24 cellular contexts compared by ENCODE assay signal in the genomic region with DNA sequence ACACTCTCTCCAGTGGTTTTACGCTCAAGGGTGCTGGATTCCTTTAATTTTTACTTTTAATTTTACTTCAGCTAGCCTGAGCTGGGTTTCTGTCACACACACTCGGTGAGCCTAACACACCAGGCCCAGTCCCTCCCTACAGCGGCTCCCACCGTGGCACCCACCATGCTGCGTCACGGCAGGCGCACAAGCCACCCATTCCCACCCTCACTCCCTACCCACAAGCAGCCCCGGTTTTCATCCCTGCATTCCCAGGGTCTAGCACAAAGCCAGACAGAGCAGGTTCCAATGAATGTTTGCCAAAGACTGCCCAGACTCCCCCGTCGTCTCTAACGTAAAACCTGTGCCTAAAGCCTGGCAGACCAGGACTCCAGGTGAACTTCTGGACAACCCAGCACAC. TPM values are rescaled to one million over a fixed set of nuclear protein-coding genes. Genes with fewer than 3 reads are reported as not detected.
A peak's percentile ranks its signal among the peaks of the same experiment; 100 is the strongest.
DNase-seq lines count a peak whose midpoint lies in the region; ATAC-seq, FAIRE-seq and TF ChIP-seq lines count a peak whose summit lies in the region.
"Had no signal": no experiment of that assay in that cellular context is flagged by ENCODE, and none has a peak within 500 bp of the region (broad histone marks: within the 10 kb centered on the region; RNA-seq: fewer than 3 reads in every experiment).

No MANE protein-coding gene starts in this region.

- no peak overlapping the region for H3K4me3 Mint-ChIP-seq in progenitor cell of endocrine pancreas (ENCODE audit: low read depth)
- H3K4me3 Mint-ChIP-seq: activated CD4-positive, alpha-beta memory T cell treated with anti-CD3 and anti-CD28 coated beads for 36 hours; CD4-positive, CD25-positive, alpha-beta regulatory T cell; HFFc6; stimulated activated memory B cell treated with anti-CD40 and anti-IgM and Interleukin-4, amounts not matched to agents 10 μg/mL and 1 μg/mL and 100 μg/mL, for 72 hours had no signal

- H3K4me3 ChIP-seq in BE2C (ENCODE audit: low read depth, low read length) = no peak overlapping the region
- H3K4me3 ChIP-seq in Peyer's patch = no peak overlapping the region
- H3K4me3 ChIP-seq in mesendoderm (ENCODE audit: low read length) = no peak overlapping the region
- H3K4me3 ChIP-seq: ascending aorta, esophagus squamous epithelium had no signal

- no peak overlapping the region for H3K4me2 ChIP-seq in mesendoderm (ENCODE audit: low read length)
- H3K4me2 ChIP-seq: KMS-11, SK-N-SH had no signal

- no peak for FAIRE-seq in D721Med (lab: Jason Lieb, UNC)
- FAIRE-seq: G401.6, RCC 7860 had no signal

- H3K79me1 ChIP-seq in mesendoderm (ENCODE audit: low read length) = no peaks in the 10 kb centered on the region

- DNase-seq in BE2C (peak; percentile 1), Peyer's patch (peak in 2 of 3 donors; percentile 15 to 27), left lobe of liver (ENCODE audit: low spot score) (peak; percentile 38), progenitor cell of endocrine pancreas (ENCODE audit: low spot score, unreplicated experiment) (no peak), D721Med (ENCODE audit: insufficient read length, low spot score) (no peak), mesendoderm (no peak), erythroblast (lab: John Stamatoyannopoulos, UW) (no peak), HUDEP-2 (lab: John Stamatoyannopoulos, UW; ENCODE audit: unreplicated experiment in 76 of 76) (no peak)
- DNase-seq: activated CD4-positive, alpha-beta memory T cell treated with anti-CD3 and anti-CD28 coated beads for 36 hours; activated naive CD4-positive, alpha-beta T cell; CD4-positive, CD25-positive, alpha-beta regulatory T cell; cerebellar nuclear complex; effector CD4-positive, alpha-beta T cell; esophagus squamous epithelium; HFFc6; NCI-H2029 treated with DMSO at 0.1 percent for 48 hours; NK-92 treated with Interleukin-12 subunit alpha and Interleukin-12 subunit beta, amount 100 ng/mL, for 24 hours; occipital lobe had no signal

- ATAC-seq in left lobe of liver = no peak
- ATAC-seq: stimulated activated memory B cell treated with anti-CD40 and anti-IgM and Interleukin-4, amounts not matched to agents 10 μg/mL and 1 μg/mL and 100 μg/mL, for 72 hours had no signal

- H3K4me1 Mint-ChIP-seq in progenitor cell of endocrine pancreas (ENCODE audit: low read depth) = no peaks in the 10 kb centered on the region
- H3K4me1 Mint-ChIP-seq: CD4-positive, CD25-positive, alpha-beta regulatory T cell had no signal

- no peak overlapping the region for H3K23ac ChIP-seq in mesendoderm (ENCODE audit: low read length)

- H3K9me3 Mint-ChIP-seq in progenitor cell of endocrine pancreas (ENCODE audit: low read depth) = no peaks in the 10 kb centered on the region
- H3K9me3 Mint-ChIP-seq: activated CD4-positive, alpha-beta memory T cell treated with anti-CD3 and anti-CD28 coated beads for 36 hours; HFFc6; stimulated activated memory B cell treated with anti-CD40 and anti-IgM and Interleukin-4, amounts not matched to agents 10 μg/mL and 1 μg/mL and 100 μg/mL, for 72 hours had no signal

- no peak overlapping the region for H2AK5ac ChIP-seq in mesendoderm (ENCODE audit: low read length)

- no peaks in the 10 kb centered on the region for H3K27me3 Mint-ChIP-seq in progenitor cell of endocrine pancreas
- H3K27me3 Mint-ChIP-seq: activated CD4-positive, alpha-beta memory T cell treated with anti-CD3 and anti-CD28 coated beads for 36 hours; CD4-positive, CD25-positive, alpha-beta regulatory T cell; stimulated activated memory B cell treated with anti-CD40 and anti-IgM and Interleukin-4, amounts not matched to agents 10 μg/mL and 1 μg/mL and 100 μg/mL, for 72 hours had no signal

- H3K36me3 ChIP-seq in BE2C (peaks cover 83% of the 10 kb centered on the region), Peyer's patch (peaks cover 0 to 100% (median 0%) of the 10 kb centered on the region in 3 donors), mesendoderm (ENCODE audit: control insufficient read depth, insufficient read depth, low read length) (peaks cover 26% of the 10 kb centered on the region)

- H3K79me2 ChIP-seq in mesendoderm (ENCODE audit: control insufficient read depth, insufficient read depth, low read length) = no peaks in the 10 kb centered on the region

- H3K27me3 ChIP-seq in BE2C (no peaks in the 10 kb centered on the region), Peyer's patch (no peaks in the 10 kb centered on the region), mesendoderm (ENCODE audit: insufficient read depth, low read length, poor library complexity) (no peaks in the 10 kb centered on the region)
- H3K27me3 ChIP-seq: ascending aorta, esophagus squamous epithelium had no signal

- H3K56ac ChIP-seq in mesendoderm (ENCODE audit: low read length) = no peak overlapping the region

- no peaks in the 10 kb centered on the region for H3K4me1 ChIP-seq in BE2C
- no peaks in the 10 kb centered on the region for H3K4me1 ChIP-seq in Peyer's patch
- H3K4me1 ChIP-seq in mesendoderm (ENCODE audit: control insufficient read depth, low read depth, low read length) = no peaks in the 10 kb centered on the region

- TF ChIP-seq POLR2A in Peyer's patch (IDR thresholded peaks at IDR 0.05) (no peak), erythroblast (IDR thresholded peaks at IDR 0.05; ENCODE audit: low read length) (no peak)

- no peak overlapping the region for H3K18ac ChIP-seq in mesendoderm (ENCODE audit: low read length)

- H2BK5ac ChIP-seq in mesendoderm (ENCODE audit: low read length) = no peak overlapping the region

- no peak overlapping the region for H2BK15ac ChIP-seq in mesendoderm (replicated peaks; ENCODE audit: low read depth)

- H4K8ac ChIP-seq in mesendoderm (ENCODE audit: low read depth, low read length) = no peak overlapping the region

- H3K36me3 Mint-ChIP-seq in progenitor cell of endocrine pancreas (ENCODE audit: insufficient read depth) = peaks cover 36% of the 10 kb centered on the region

- peak overlapping the region; percentile 34 for H3K27ac Mint-ChIP-seq in progenitor cell of endocrine pancreas
- H3K27ac Mint-ChIP-seq: activated CD4-positive, alpha-beta memory T cell treated with anti-CD3 and anti-CD28 coated beads for 36 hours; CD4-positive, CD25-positive, alpha-beta regulatory T cell; HFFc6; stimulated activated memory B cell treated with anti-CD40 and anti-IgM and Interleukin-4, amounts not matched to agents 10 μg/mL and 1 μg/mL and 100 μg/mL, for 72 hours had no signal

- H3K9me3 ChIP-seq in BE2C (no peaks in the 10 kb centered on the region), Peyer's patch (no peaks in the 10 kb centered on the region)
- H3K9me3 ChIP-seq: ascending aorta, esophagus squamous epithelium, SK-N-SH had no signal

- H4K5ac ChIP-seq in mesendoderm (ENCODE audit: low read length) = no peak overlapping the region

- no peak overlapping the region for H3K4ac ChIP-seq in mesendoderm (ENCODE audit: low read depth, low read length)

- no peak overlapping the region for H3K9ac ChIP-seq in mesendoderm (ENCODE audit: low read length)
- H3K9ac ChIP-seq: KMS-11, SK-N-SH had no signal

- no peak for TF ChIP-seq CTCF in BE2C (IDR thresholded peaks at IDR 0.05; ENCODE audit: low read depth, low read length)
- no peak for TF ChIP-seq CTCF in Peyer's patch (IDR thresholded peaks at IDR 0.05)
- no peak for TF ChIP-seq CTCF in progenitor cell of endocrine pancreas (IDR thresholded peaks at IDR 0.05; ENCODE audit: unreplicated experiment)
- no peak for TF ChIP-seq CTCF in D721Med (IDR thresholded peaks at IDR 0.05; ENCODE audit: insufficient read depth, missing control alignments)

- H2BK120ac ChIP-seq in mesendoderm (ENCODE audit: low read depth, low read length) = no peak overlapping the region

- WGBS in mesendoderm (ENCODE audit: extremely low coverage, insufficient coverage, low lambda C conversion rate) = no CpG with 5 or more reads among the region's 11 CpGs

- no peak overlapping the region for H3K27ac ChIP-seq in Peyer's patch
- no peak overlapping the region for H3K27ac ChIP-seq in mesendoderm (ENCODE audit: low read depth, low read length)
- H3K27ac ChIP-seq: ascending aorta, esophagus squamous epithelium, KMS-11 had no signal

RNA-seq across cellular contexts. Expression of gene MYH7B, which starts 50.3 kb away (rescaled TPM):
- 4.6 TPM for polyA plus RNA-seq in BE2C (2012; ENCODE audit: insufficient read depth, insufficient read length, low read depth)
- total RNA-seq in Peyer's patch (1 to 10 TPM in 3 of 4 donors, under 1 TPM in 1; 0.40 to 2.0 (median 1.4) TPM), left lobe of liver (0.45 TPM), progenitor cell of endocrine pancreas (0.98 and 1.2 TPM in 2 replicates)
- polyA plus RNA-seq in mesendoderm (2013, experiment 1 of 2) = 0.10 TPM
- polyA plus RNA-seq in mesendoderm (2013, experiment 2 of 2) = 0.17 TPM

RNA-seq across cellular contexts. Expression of gene GSS, which starts 50.4 kb away (rescaled TPM):
- 86.1 TPM for polyA plus RNA-seq in BE2C (2012; ENCODE audit: insufficient read depth, insufficient read length, low read depth)
- 10 to 100 TPM; 58.0 to 95.6 (median 84.6) TPM for total RNA-seq in Peyer's patch
- 29.2 TPM for total RNA-seq in left lobe of liver
- 71.5 and 72.5 TPM in 2 replicates for total RNA-seq in progenitor cell of endocrine pancreas
- 24.1 TPM for polyA plus RNA-seq in mesendoderm (2013, experiment 1 of 2)
- 24.0 TPM for polyA plus RNA-seq in mesendoderm (2013, experiment 2 of 2)

Comparison
In these comparisons a context has a peak if more than half of its experiments do, and no peak if none do; other contexts are left out.
1. DNase-seq: peak in BE2C (single experiment), Peyer's patch (2 of 3) and left lobe of liver (single experiment); none in progenitor cell of endocrine pancreas (single experiment), D721Med (single experiment), mesendoderm (single experiment), erythroblast (0 of 2) and HUDEP-2 (0 of 76).